Comparison of ENCODE assay signal across 8 cellular contexts in the genomic region with DNA sequence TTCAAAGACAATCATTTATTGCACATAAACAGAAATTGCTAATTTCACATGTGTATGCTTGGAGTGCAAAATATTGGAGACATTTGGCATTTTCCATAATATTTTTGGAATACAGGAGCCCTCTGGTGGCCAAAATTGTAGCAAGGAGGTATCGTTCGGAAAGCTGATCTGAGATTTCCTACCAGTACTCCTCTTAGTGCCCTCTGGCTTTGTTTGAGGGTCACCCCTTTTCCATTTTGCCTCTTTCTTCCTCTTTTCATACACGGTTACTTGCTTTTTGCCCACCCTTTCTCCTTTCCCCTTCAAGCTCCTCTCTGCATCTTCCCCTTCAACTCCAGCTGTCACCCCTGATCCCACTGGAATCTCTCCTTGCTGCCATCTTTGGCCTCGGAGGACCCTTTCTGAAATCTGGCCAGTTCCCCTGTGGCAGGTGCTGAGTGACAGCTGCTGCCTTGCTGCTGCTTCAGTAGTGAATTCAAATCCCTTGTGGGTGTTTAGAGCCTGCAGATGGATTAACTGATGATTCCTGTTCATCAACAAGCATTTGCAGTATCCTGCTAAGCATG.
DNase-seq lines count a peak whose midpoint lies in the region; ATAC-seq and TF ChIP-seq lines count a peak whose summit lies in the region.

No MANE protein-coding gene starts in this region.

- no peak for ATAC-seq in HG03460 (IDR thresholded peaks at IDR 0.05; ENCODE audit: unreplicated experiment)

- peak; percentile 59 for TF ChIP-seq CTCF in coronary artery (IDR thresholded peaks at IDR 0.05)

- DNase-seq in NCI-H748 (lab: John Stamatoyannopoulos, UW; ENCODE audit: unreplicated experiment) (peak; percentile 16), NCI-H748 treated with DMSO at 0.1 percent for 48 hours (lab: John Stamatoyannopoulos, UW) (no peak), NCI-H1694 (lab: John Stamatoyannopoulos, UW) (peak; percentile 55), coronary artery (ENCODE audit: low spot score) (no peak), mucosa of gallbladder (ENCODE audit: low spot score) (peak; percentile 60), NCI-H1930 (lab: John Stamatoyannopoulos, UW) (no peak), SIG-M5 (lab: John Stamatoyannopoulos, UW) (no peak)

- H3K4me3 ChIP-seq in coronary artery = no peak overlapping the region

- H3K27ac ChIP-seq in coronary artery = no peak overlapping the region

Comparison
In these comparisons a context has a peak if more than half of its experiments do, and no peak if none do; other contexts are left out.
1. DNase-seq: peak in NCI-H748 (single experiment), NCI-H1694 (single experiment) and mucosa of gallbladder (single experiment); none in NCI-H748 treated with DMSO at 0.1 percent for 48 hours (single experiment), coronary artery (single experiment), NCI-H1930 (0 of 2) and SIG-M5 (single experiment).